ENCODE assay signal across 15 cellular contexts in genomic region chr9:81318571-81318970, GRCh38.
DNase-seq lines count a peak whose midpoint lies in the region; TF ChIP-seq lines count a peak whose summit lies in the region.
"Had no signal": no experiment of that assay in that cellular context is flagged by ENCODE, and none has a peak within 500 bp of the region (broad histone marks: within the 10 kb centered on the region; RNA-seq: fewer than 3 reads in every experiment).

No MANE protein-coding gene starts in this region.

- no peak overlapping the region for H3K27ac ChIP-seq in osteoblast (ENCODE audit: low read depth, low read length)
- H3K27ac ChIP-seq: right lobe of liver had no signal

- H3K27me3 ChIP-seq in osteoblast (ENCODE audit: insufficient read depth, low read length) = no peaks in the 10 kb centered on the region
- H3K27me3 ChIP-seq: right lobe of liver had no signal

- H4K20me1 ChIP-seq in osteoblast (ENCODE audit: insufficient read depth, low read length) = no peaks in the 10 kb centered on the region

- H3K4me1 ChIP-seq in osteoblast (ENCODE audit: insufficient read depth, low read length) = peaks cover 5% of the 10 kb centered on the region

- no peaks in the 10 kb centered on the region for H3K9me3 ChIP-seq in osteoblast (ENCODE audit: low read depth, low read length)
- H3K9me3 ChIP-seq: right lobe of liver had no signal

- no peak for TF ChIP-seq CTCF in epithelial cell of proximal tubule (conservative IDR thresholded peaks at IDR 0.05; ENCODE audit: low read depth, low read length)
- TF ChIP-seq CTCF in osteoblast (IDR thresholded peaks at IDR 0.05; ENCODE audit: extremely low read depth, low read depth, low read length) = no peak

- H3K4me2 ChIP-seq in osteoblast (ENCODE audit: insufficient read depth, low read length) = no peak overlapping the region

- DNase-seq in GM03348 (ENCODE audit: low spot score) (peak; percentile 34), MV-4-11 (lab: John Stamatoyannopoulos, UW) (peak; percentile 22), epithelial cell of proximal tubule (ENCODE audit: low read depth) (peak; percentile 59), osteoblast (ENCODE audit: insufficient read length, low spot score, missing footprints) (peak; percentile 69), hippocampal formation (lab: John Stamatoyannopoulos, UW) (no peak), epidermal melanocyte (ENCODE audit: insufficient read length, low spot score) (no peak), NCI-H510A (lab: John Stamatoyannopoulos, UW) (no peak)
- DNase-seq: activated CD4-positive, alpha-beta T cell treated with anti-CD3 and anti-CD28 coated beads, Interleukin-2, amount 10 ng/mL, durations not matched to agents 7 days and 5 days; DMS 273 treated with DMSO at 0.1 percent for 48 hours; erythroblast; H7; natural killer cell; NCI-H2081 treated with DMSO at 0.1 percent for 48 hours; right lobe of liver; substantia nigra had no signal

- no peak overlapping the region for H3K4me3 ChIP-seq in epithelial cell of proximal tubule (ENCODE audit: low read depth, low read length)
- no peak overlapping the region for H3K4me3 ChIP-seq in osteoblast (ENCODE audit: insufficient read depth, low read length)
- H3K4me3 ChIP-seq: right lobe of liver had no signal

- no peaks in the 10 kb centered on the region for H3K36me3 ChIP-seq in osteoblast (ENCODE audit: insufficient read depth, low read length)
- H3K36me3 ChIP-seq: right lobe of liver had no signal

- no peak overlapping the region for H2AFZ ChIP-seq in osteoblast (ENCODE audit: low read length)

- no peaks in the 10 kb centered on the region for H3K79me2 ChIP-seq in osteoblast (ENCODE audit: insufficient read depth, low read length)

Comparison
In these comparisons a context has a peak if more than half of its experiments do, and no peak if none do; other contexts are left out.
1. DNase-seq: peak in GM03348 (single experiment), MV-4-11 (single experiment), epithelial cell of proximal tubule (single experiment) and osteoblast (single experiment); none in hippocampal formation (0 of 2), epidermal melanocyte (single experiment) and NCI-H510A (single experiment).